In genomic region chr16:2980227-2981176, GRCh38 we compare ENCODE assay signal across 8 cellular contexts. TPM values are rescaled to one million over a fixed set of nuclear protein-coding genes. Genes with fewer than 3 reads are reported as not detected.
DNase-seq lines count a peak whose midpoint lies in the region; ATAC-seq and TF ChIP-seq lines count a peak whose summit lies in the region.

TSS of gene PKMYT1 (minus strand) at chr16:2980446. CDS start at chr16:2979657, 789 bp downstream.

- peak within 1 kb of the TSS; percentile 98 for H3K9ac ChIP-seq in rectal smooth muscle tissue (ENCODE audit: low read length)

- no peak for TF ChIP-seq CTCF in ascending aorta (IDR thresholded peaks at IDR 0.05)
- TF ChIP-seq CTCF in vagina (IDR thresholded peaks at IDR 0.05) = no peak

- H3K36me3 ChIP-seq in ascending aorta = no peaks in the 10 kb centered on the region
- H3K36me3 ChIP-seq in rectal smooth muscle tissue (ENCODE audit: control insufficient read depth, insufficient read depth, low read length) = no peaks in the 10 kb centered on the region
- no peaks in the 10 kb centered on the region for H3K36me3 ChIP-seq in vagina

- H3K9me3 ChIP-seq in ascending aorta (no peaks in the 10 kb centered on the region), right cardiac atrium (ENCODE audit: control insufficient read depth, low read length) (no peaks in the 10 kb centered on the region), vagina (no peaks in the 10 kb centered on the region)

- TF ChIP-seq POLR2A in GM15510 (IDR thresholded peaks at IDR 0.05; ENCODE audit: borderline replicate concordance, extremely low read depth, insufficient read length) = peak; percentile 98
- peak in 1 of 2 donors; percentile 89 for TF ChIP-seq POLR2A in vagina (IDR thresholded peaks at IDR 0.05)

- intact Hi-C loops in ascending aorta (cut with DNase I) = loop anchor here (1.0 to 5.0 kb wide), 2 partner anchors 40 to 68 kb away; partner anchors contain the start of genes FLYWCH1 and TNFRSF12A
- intact Hi-C loops in right cardiac atrium (cut with DNase I) = no loop called here
- intact Hi-C loops in vagina (cut with DNase I) = no loop called here

- H3K27ac ChIP-seq in ascending aorta (peak within 1 kb of the TSS; percentile 69 to 82), right cardiac atrium (ENCODE audit: low read length) (peak within 1 kb of the TSS; percentile 87), rectal smooth muscle tissue (ENCODE audit: low read depth, low read length) (peak within 1 kb of the TSS; percentile 88), vagina (peak within 1 kb of the TSS; percentile 87)

- DNase-seq in NCI-H1694 (lab: John Stamatoyannopoulos, UW) (peak; percentile 42), T-helper 22 cell (ENCODE audit: low read depth) (peak; percentile 84), ascending aorta (ENCODE audit: low spot score in 2 of 2) (peak; percentile 37 to 94), right cardiac atrium (peak; percentile 93 to 97 (median 97)), vagina (ENCODE audit: extremely low spot score in 2 of 2) (no peak)

- 5% methylated on average over 91 of the region's 91 CpGs for WGBS in right cardiac atrium

- H3K4me3 ChIP-seq in ascending aorta (peak within 1 kb of the TSS; percentile 69 to 91), right cardiac atrium (ENCODE audit: low read length) (peak within 1 kb of the TSS; percentile 73), rectal smooth muscle tissue (ENCODE audit: low read length) (peak within 1 kb of the TSS; percentile 98), vagina (peak within 1 kb of the TSS; percentile 75 to 77)

- ATAC-seq in HG02852 (IDR thresholded peaks at IDR 0.05; ENCODE audit: unreplicated experiment) = peak; percentile 66
- ATAC-seq in right cardiac atrium = peak; percentile 94 to 95

- H3K27me3 ChIP-seq in ascending aorta (no peaks in the 10 kb centered on the region), right cardiac atrium (ENCODE audit: control insufficient read depth, insufficient read depth) (no peaks in the 10 kb centered on the region), rectal smooth muscle tissue (ENCODE audit: control insufficient read depth, insufficient read depth, low read length) (no peaks in the 10 kb centered on the region), vagina (no peaks in the 10 kb centered on the region)

- peaks cover 9 to 12% of the 10 kb centered on the region in 2 donors for H3K4me1 ChIP-seq in ascending aorta
- H3K4me1 ChIP-seq in right cardiac atrium (ENCODE audit: control insufficient read depth, insufficient read depth, low read length) = no peaks in the 10 kb centered on the region
- peaks cover 2% of the 10 kb centered on the region for H3K4me1 ChIP-seq in rectal smooth muscle tissue (ENCODE audit: control insufficient read depth, insufficient read depth, low read length)
- H3K4me1 ChIP-seq in vagina = peaks cover 32% of the 10 kb centered on the region

RNA-seq across cellular contexts. Expression of gene PKMYT1, which starts in this region (rescaled TPM):
- total RNA-seq in ascending aorta = not detected
- 1 to 10 TPM in 2 of 4 donors, not detected in 2; 1.1 to 2.1 TPM for total RNA-seq in right cardiac atrium
- 2.1 TPM for polyA plus RNA-seq in right cardiac atrium
- 6.9 TPM for total RNA-seq in vagina

Comparison
In these comparisons a context has a peak if more than half of its experiments do, and no peak if none do; other contexts are left out.
1. Peak in DNase-seq, H3K4me3 ChIP-seq and H3K27ac ChIP-seq in ascending aorta; RNA of the gene not detected or under 1 TPM.
2. DNase-seq: peak in NCI-H1694 (single experiment), T-helper 22 cell (single experiment) and right cardiac atrium (3 of 3); none in vagina (0 of 2).
3. Peak in every context shown above with its lines, with median percentiles within 50 percentile points of each other: H3K27ac ChIP-seq and H3K4me3 ChIP-seq.